In the genomic region with DNA sequence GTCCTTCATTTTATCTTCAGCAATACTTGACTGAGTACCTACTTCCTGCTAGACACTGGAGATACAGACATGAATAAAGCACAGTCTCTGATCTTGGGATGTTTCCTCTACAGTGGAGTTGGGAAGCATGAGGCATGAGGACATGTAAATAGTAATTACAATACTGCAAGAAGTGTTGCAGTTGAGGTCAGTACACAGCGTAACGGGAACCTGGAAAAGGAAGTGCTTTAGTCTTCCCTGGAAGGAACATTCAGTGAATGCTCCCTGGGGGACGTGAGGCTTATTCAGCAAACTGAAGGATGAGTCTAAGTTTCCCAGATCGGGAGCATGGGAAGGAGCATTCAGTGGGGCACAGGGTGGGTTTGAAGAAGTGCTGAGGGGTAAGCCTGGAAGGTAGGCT, we compare ENCODE assay signal across 17 cellular contexts.
"Had no signal": no experiment of that assay in that cellular context is flagged by ENCODE, and none has a peak within 500 bp of the region (broad histone marks: within the 10 kb centered on the region; RNA-seq: fewer than 3 reads in every experiment).

No MANE protein-coding gene starts in this region.

- ATAC-seq: activated CD8-positive, alpha-beta T cell treated with anti-CD3 and anti-CD28 coated beads, Interleukin-2, amount 10 ng/mL, durations not matched to agents 7 days and 5 days; effector memory CD8-positive, alpha-beta T cell had no signal

- H3K4me3 Mint-ChIP-seq: activated B cell treated with CpG ODN at 0.5 μM for 24 hours; activated CD8-positive, alpha-beta T cell treated with anti-CD3 and anti-CD28 coated beads, Interleukin-2, amount 10 ng/mL, durations not matched to agents 7 days and 5 days; activated naive CD4-positive, alpha-beta T cell treated with anti-CD3 and anti-CD28 coated beads, Interleukin-2, amount 50 U/mL, for 24 hours; central memory CD8-positive, alpha-beta T cell; effector memory CD8-positive, alpha-beta T cell; nephron progenitor cell; T-helper 1 cell treated with Interleukin-12 subunit alpha and Interleukin-12 subunit beta and Interleukin-4 antibody, amounts not matched to agents 30 μg/mL and 1 μg/mL, for 36 hours had no signal

- H3K4me1 Mint-ChIP-seq: activated B cell treated with CpG ODN at 0.5 μM for 24 hours; activated naive CD4-positive, alpha-beta T cell treated with anti-CD3 and anti-CD28 coated beads, Interleukin-2, amount 50 U/mL, for 24 hours; central memory CD8-positive, alpha-beta T cell; nephron progenitor cell had no signal

- H3K4me3 ChIP-seq: prostate gland had no signal

- H3K27ac Mint-ChIP-seq: activated B cell treated with CpG ODN at 0.5 μM for 24 hours; activated CD8-positive, alpha-beta T cell treated with anti-CD3 and anti-CD28 coated beads, Interleukin-2, amount 10 ng/mL, durations not matched to agents 7 days and 5 days; activated naive CD4-positive, alpha-beta T cell treated with anti-CD3 and anti-CD28 coated beads, Interleukin-2, amount 50 U/mL, for 24 hours; effector memory CD8-positive, alpha-beta T cell; nephron progenitor cell; T-helper 1 cell treated with Interleukin-12 subunit alpha and Interleukin-12 subunit beta and Interleukin-4 antibody, amounts not matched to agents 30 μg/mL and 1 μg/mL, for 36 hours had no signal

- DNase-seq: activated B cell treated with CpG ODN at 0.5 μM for 24 hours; activated CD4-positive, alpha-beta T cell treated with anti-CD3 and anti-CD28 coated beads for 48 hours; activated CD8-positive, alpha-beta memory T cell treated with anti-CD3 and anti-CD28 coated beads, Interleukin-2, amount 50 U/mL, for 4 hours; activated CD8-positive, alpha-beta T cell treated with anti-CD3 and anti-CD28 coated beads, Interleukin-2, amount 10 ng/mL, durations not matched to agents 7 days and 5 days; activated effector memory CD4-positive, alpha-beta T cell treated with anti-CD3 and anti-CD28 coated beads, Interleukin-2, amount 50 U/mL, for 16 hours; activated T-cell treated with anti-CD3 and anti-CD28 coated beads, Interleukin-2, amount 50 U/mL, for 48 hours; effector memory CD8-positive, alpha-beta T cell; islet precursor cell; nephron progenitor cell; occipital lobe; stimulated activated CD4-positive, alpha-beta T cell treated with anti-CD3 and anti-CD28 coated beads, Interleukin-15, amount 100 ng/mL, for 24 hours; stimulated activated CD4-positive, alpha-beta T cell treated with anti-CD3 and anti-CD28 coated beads, Interleukin-4, amount 100 ng/mL, for 1 hour; stimulated activated naive CD4-positive, alpha-beta T cell had no signal

- H3K27me3 Mint-ChIP-seq: activated B cell treated with CpG ODN at 0.5 μM for 24 hours; activated naive CD4-positive, alpha-beta T cell treated with anti-CD3 and anti-CD28 coated beads, Interleukin-2, amount 50 U/mL, for 24 hours; central memory CD8-positive, alpha-beta T cell; effector memory CD8-positive, alpha-beta T cell had no signal

- H3K9me3 Mint-ChIP-seq: activated B cell treated with CpG ODN at 0.5 μM for 24 hours; activated naive CD4-positive, alpha-beta T cell treated with anti-CD3 and anti-CD28 coated beads, Interleukin-2, amount 50 U/mL, for 24 hours; central memory CD8-positive, alpha-beta T cell; effector memory CD8-positive, alpha-beta T cell; T-helper 1 cell treated with Interleukin-12 subunit alpha and Interleukin-12 subunit beta and Interleukin-4 antibody, amounts not matched to agents 30 μg/mL and 1 μg/mL, for 36 hours had no signal
